In the genomic region with DNA sequence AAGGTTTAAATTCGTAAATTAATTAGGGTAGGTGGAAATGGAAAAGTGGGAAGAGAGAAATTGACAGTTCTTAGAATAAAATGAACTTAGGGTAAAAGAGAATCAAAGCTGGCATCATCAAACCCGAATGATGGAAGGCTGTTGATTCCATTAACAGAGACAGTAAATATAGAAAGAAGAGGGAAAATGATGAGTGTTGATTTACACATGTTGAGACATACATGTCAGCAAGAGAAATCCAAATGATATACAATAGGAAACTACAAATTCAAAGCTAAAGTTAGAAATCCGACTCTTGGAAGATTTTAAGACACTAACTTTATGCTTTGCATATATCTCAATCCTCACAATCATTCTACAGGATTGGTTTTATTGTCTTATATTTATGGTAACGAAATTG, we compare ENCODE assay signal across 18 cellular contexts.
"Had no signal": no experiment of that assay in that cellular context is flagged by ENCODE, and none has a peak within 500 bp of the region (broad histone marks: within the 10 kb centered on the region; RNA-seq: fewer than 3 reads in every experiment).

No MANE protein-coding gene starts in this region.

- H3K4me3 Mint-ChIP-seq: activated T-helper 1 cell treated with anti-CD3 and anti-CD28 coated beads, Interleukin-12 subunit alpha, Interleukin-12 subunit beta, Interleukin-2, Interleukin-4 antibody, amounts not matched to agents 30 ng/mL and 10 ng/mL and 1 ng/mL, durations not matched to agents 14 hours and 24 hours and 36 hours; effector memory CD8-positive, alpha-beta T cell; natural killer cell had no signal

- H3K27ac ChIP-seq: ascending aorta, heart left ventricle, neutrophil, parathyroid adenoma, tibial nerve had no signal

- DNase-seq: activated CD4-positive, alpha-beta memory T cell treated with anti-CD3 and anti-CD28 coated beads for 36 hours; activated CD4-positive, alpha-beta T cell treated with anti-CD3 and anti-CD28 coated beads for 1 hour; activated naive CD4-positive, alpha-beta T cell treated with Interleukin-2 at 50 U/mL for 16 hours; dermis blood vessel endothelial cell; effector memory CD8-positive, alpha-beta T cell; gastrocnemius medialis; heart left ventricle; left cardiac atrium; natural killer cell; stimulated activated CD4-positive, alpha-beta T cell treated with anti-CD3 and anti-CD28 coated beads, Interleukin-2, amount 100 ng/mL, for 48 hours; stimulated activated naive CD4-positive, alpha-beta T cell; T-helper 9 cell had no signal

- H3K36me3 ChIP-seq: ascending aorta, neutrophil had no signal

- H3K9ac ChIP-seq: parathyroid adenoma had no signal

- H3K4me3 ChIP-seq: ascending aorta, gastrocnemius medialis, heart left ventricle, lung, tibial nerve had no signal

- H3K9me3 ChIP-seq: ascending aorta, gastrocnemius medialis, heart left ventricle, neutrophil, tibial nerve had no signal

- H3K4me1 Mint-ChIP-seq: natural killer cell had no signal

- H3K27me3 ChIP-seq: ascending aorta, gastrocnemius medialis, heart left ventricle, neutrophil, tibial nerve had no signal

- H3K36me3 Mint-ChIP-seq: natural killer cell had no signal

- H3K27me3 Mint-ChIP-seq: activated CD4-positive, alpha-beta memory T cell treated with anti-CD3 and anti-CD28 coated beads for 36 hours; effector memory CD8-positive, alpha-beta T cell had no signal

- H3K9me3 Mint-ChIP-seq: activated CD4-positive, alpha-beta memory T cell treated with anti-CD3 and anti-CD28 coated beads for 36 hours; activated T-helper 1 cell treated with anti-CD3 and anti-CD28 coated beads, Interleukin-12 subunit alpha, Interleukin-12 subunit beta, Interleukin-2, Interleukin-4 antibody, amounts not matched to agents 30 ng/mL and 10 ng/mL and 1 ng/mL, durations not matched to agents 14 hours and 24 hours and 36 hours; effector memory CD8-positive, alpha-beta T cell; natural killer cell had no signal

- H3K27ac Mint-ChIP-seq: activated CD4-positive, alpha-beta memory T cell treated with anti-CD3 and anti-CD28 coated beads for 36 hours; activated T-helper 1 cell treated with anti-CD3 and anti-CD28 coated beads, Interleukin-12 subunit alpha, Interleukin-12 subunit beta, Interleukin-2, Interleukin-4 antibody, amounts not matched to agents 30 ng/mL and 10 ng/mL and 1 ng/mL, durations not matched to agents 14 hours and 24 hours and 36 hours; effector memory CD8-positive, alpha-beta T cell; natural killer cell had no signal
